14 cellular contexts compared by ENCODE assay signal in the genomic region with DNA sequence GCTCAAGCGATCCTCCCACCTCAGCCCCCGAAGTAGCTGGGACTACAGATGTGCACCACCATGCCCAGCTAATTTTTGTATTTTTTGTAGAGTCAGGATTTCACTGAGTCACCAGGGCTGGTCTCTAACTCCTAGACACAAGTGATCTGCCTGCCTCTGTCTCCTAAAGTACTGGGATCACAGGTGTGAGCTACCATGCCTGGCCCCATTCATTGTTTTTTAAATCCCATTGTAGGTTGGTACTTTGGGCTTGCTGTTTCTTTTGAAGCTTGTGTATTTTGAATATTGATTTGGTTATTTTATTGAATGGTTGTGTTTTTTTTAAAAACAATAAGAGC. TPM values are rescaled to one million over a fixed set of nuclear protein-coding genes. Genes with fewer than 3 reads are reported as not detected.
DNase-seq lines count a peak whose midpoint lies in the region; ATAC-seq and TF ChIP-seq lines count a peak whose summit lies in the region.
"Had no signal": no experiment of that assay in that cellular context is flagged by ENCODE, and none has a peak within 500 bp of the region (broad histone marks: within the 10 kb centered on the region; RNA-seq: fewer than 3 reads in every experiment).

No MANE protein-coding gene starts in this region.

- peak overlapping the region; percentile 10 for H3K56ac ChIP-seq in mesendoderm (ENCODE audit: low read length)

- no peak for TF ChIP-seq CTCF in GM23338 (conservative IDR thresholded peaks at IDR 0.05; ENCODE audit: low read depth in 2 of 2)
- no peak for TF ChIP-seq CTCF in tibial artery (IDR thresholded peaks at IDR 0.05)

- no peak overlapping the region for H4K91ac ChIP-seq in neuronal stem cell (ENCODE audit: low read depth, low read length, poor library complexity)

- CTCF ChIA-PET in CD4-positive, alpha-beta memory T cell (lab: Charles Lee; ENCODE audit: partially characterized antibody), result interaction anchor here (1.0 to 2.8 kb wide), 17 partner anchors 11 to 179 kb away, joined by 3 to 15 read pairs (median 5); a partner anchor contains a TSS

- WGBS in mesendoderm (ENCODE audit: extremely low coverage, insufficient coverage, low lambda C conversion rate), result no CpG with 5 or more reads among the region's 2 CpGs
- no CpG with 5 or more reads among the region's 2 CpGs for WGBS in neuronal stem cell (ENCODE audit: extremely low coverage in 2 of 2, insufficient read length in 2 of 2, insufficient replicate concordance in 1 of 2), 2 donors

- ATAC-seq in GM23338, result peak; percentile 66

- no peak overlapping the region for H3K27ac ChIP-seq in CD4-positive, alpha-beta memory T cell (ENCODE audit: low read depth, low read length)
- peak overlapping the region; percentile 8; the same call in 1 of the 2 replicates for H3K27ac ChIP-seq in GM23338 (ENCODE audit: low read depth)
- no peak overlapping the region for H3K27ac ChIP-seq in mesendoderm (ENCODE audit: low read depth, low read length)
- H3K27ac ChIP-seq in tibial artery, result no peak overlapping the region
- H3K27ac ChIP-seq in neuronal stem cell (replicated peaks; ENCODE audit: low read length), result no peak overlapping the region
- H3K27ac ChIP-seq: parathyroid adenoma, testis had no signal

- H4K20me1 ChIP-seq in GM23338 (replicated peaks; ENCODE audit: insufficient read depth), result peaks cover 92% of the 10 kb centered on the region

- H3K4ac ChIP-seq in mesendoderm (ENCODE audit: low read depth, low read length) (no peak overlapping the region), neuronal stem cell (ENCODE audit: low read length) (no peak overlapping the region)

- no peak overlapping the region for H4K5ac ChIP-seq in mesendoderm (ENCODE audit: low read length)

- H2BK120ac ChIP-seq in mesendoderm (ENCODE audit: low read depth, low read length), result no peak overlapping the region
- no peak overlapping the region for H2BK120ac ChIP-seq in neuronal stem cell (ENCODE audit: low read depth, low read length)

- H3K9ac ChIP-seq in mesendoderm (ENCODE audit: low read length), result no peak overlapping the region
- H3K9ac ChIP-seq in neuronal stem cell (ENCODE audit: low read depth, low read length, poor library complexity), result no peak overlapping the region
- H3K9ac ChIP-seq: parathyroid adenoma had no signal

- no peaks in the 10 kb centered on the region for H3F3A ChIP-seq in GM23338 (replicated peaks; ENCODE audit: low read depth)

- H3K4me2 ChIP-seq in GM23338, result 0 out of 2 replicates have a peak overlapping the region, but pooled peaks have one; percentile 30
- H3K4me2 ChIP-seq in mesendoderm (ENCODE audit: low read length), result no peak overlapping the region
- no peak overlapping the region for H3K4me2 ChIP-seq in neuronal stem cell (ENCODE audit: insufficient read depth, low read length, poor library complexity, severe bottlenecking)

- no peak overlapping the region for H4K8ac ChIP-seq in mesendoderm (ENCODE audit: low read depth, low read length)
- H4K8ac ChIP-seq in neuronal stem cell (ENCODE audit: low read depth, low read length), result no peak overlapping the region

- H3K79me1 ChIP-seq in mesendoderm (ENCODE audit: low read length), result no peaks in the 10 kb centered on the region
- peaks cover 5% of the 10 kb centered on the region for H3K79me1 ChIP-seq in neuronal stem cell (ENCODE audit: low read depth, low read length)

- H3K27me3 Mint-ChIP-seq in CD4-positive, alpha-beta memory T cell, result no peaks in the 10 kb centered on the region
- peaks cover 3% of the 10 kb centered on the region for H3K27me3 Mint-ChIP-seq in GM23338 (ENCODE audit: insufficient read depth, low read depth, poor library complexity)
- H3K27me3 Mint-ChIP-seq: activated B cell treated with CpG ODN at 0.5 μM for 24 hours had no signal

- H3K18ac ChIP-seq in mesendoderm (ENCODE audit: low read length) (no peak overlapping the region), neuronal stem cell (ENCODE audit: low read length) (no peak overlapping the region)

- H3K23ac ChIP-seq in mesendoderm (ENCODE audit: low read length), result no peak overlapping the region
- H3K23ac ChIP-seq in neuronal stem cell (ENCODE audit: low read depth, low read length, poor library complexity), result no peak overlapping the region

- H3K36me3 Mint-ChIP-seq in CD4-positive, alpha-beta memory T cell, result peaks cover 13 to 41% of the 10 kb centered on the region in 2 donors
- H3K36me3 Mint-ChIP-seq in GM23338 (ENCODE audit: low read depth), result peaks cover 31% of the 10 kb centered on the region; the same call in 2 of the 3 replicates

- H3K27me3 ChIP-seq in CD4-positive, alpha-beta memory T cell (ENCODE audit: insufficient read depth, low read length), result no peaks in the 10 kb centered on the region
- H3K27me3 ChIP-seq in GM23338 (ENCODE audit: insufficient read depth) (no peaks in the 10 kb centered on the region), mesendoderm (ENCODE audit: insufficient read depth, low read length, poor library complexity) (no peaks in the 10 kb centered on the region), tibial artery (no peaks in the 10 kb centered on the region), neuronal stem cell (ENCODE audit: control insufficient read depth in 3 of 3, insufficient read depth in 3 of 3, low read depth in 1 of 3, low read length in 3 of 3) (no peaks in the 10 kb centered on the region)
- H3K27me3 ChIP-seq: testis had no signal

- H3K79me2 ChIP-seq in GM23338 (replicated peaks; ENCODE audit: insufficient read depth), result peaks cover 100% of the 10 kb centered on the region
- H3K79me2 ChIP-seq in mesendoderm (ENCODE audit: control insufficient read depth, insufficient read depth, low read length), result peaks cover 57% of the 10 kb centered on the region

- H2AFZ ChIP-seq in GM23338 (no peak overlapping the region), neuronal stem cell (ENCODE audit: low read length) (no peak overlapping the region)
- H2AFZ ChIP-seq: parathyroid adenoma had no signal

- H2AK5ac ChIP-seq in mesendoderm (ENCODE audit: low read length) (no peak overlapping the region), neuronal stem cell (ENCODE audit: low read depth, low read length) (no peak overlapping the region)

- H3K9me2 ChIP-seq in GM23338 (ENCODE audit: insufficient read depth), result no peaks in the 10 kb centered on the region

- intact Hi-C loops in CD4-positive, alpha-beta memory T cell (cut with micrococcal nuclease), result no loop called here
- intact Hi-C loops in tibial artery (cut with DNase I; ENCODE audit: low total_unique reads), result no loop called here

- H2BK12ac ChIP-seq in neuronal stem cell (ENCODE audit: low read length), result no peak overlapping the region

- peaks cover 35% of the 10 kb centered on the region for H3K4me1 ChIP-seq in CD4-positive, alpha-beta memory T cell (ENCODE audit: insufficient read depth, low read length)
- H3K4me1 ChIP-seq in GM23338 (ENCODE audit: insufficient read depth) (peaks cover 29% of the 10 kb centered on the region), mesendoderm (ENCODE audit: control insufficient read depth, low read depth, low read length) (no peaks in the 10 kb centered on the region), tibial artery (peaks cover 0 to 15% (median 7%) of the 10 kb centered on the region in 4 donors), neuronal stem cell (ENCODE audit: control insufficient read depth in 2 of 2, insufficient read depth in 1 of 2, low read depth in 1 of 2, low read length in 2 of 2) (peaks cover 0 to 3% of the 10 kb centered on the region in 2 donors)

- peaks cover 0 to 3% (median 0%) of the 10 kb centered on the region in 8 donors for H3K9me3 Mint-ChIP-seq in CD4-positive, alpha-beta memory T cell
- no peaks in the 10 kb centered on the region for H3K9me3 Mint-ChIP-seq in GM23338
- H3K9me3 Mint-ChIP-seq: activated B cell treated with CpG ODN at 0.5 μM for 24 hours had no signal

- H2BK15ac ChIP-seq in mesendoderm (replicated peaks; ENCODE audit: low read depth) (no peak overlapping the region), neuronal stem cell (ENCODE audit: low read length) (no peak overlapping the region)

- H3K4me3 ChIP-seq in CD4-positive, alpha-beta memory T cell (ENCODE audit: low read length in 2 of 2), result no peak overlapping the region
- H3K4me3 ChIP-seq in GM23338 (no peak overlapping the region), mesendoderm (ENCODE audit: low read length) (no peak overlapping the region), tibial artery (no peak overlapping the region), neuronal stem cell (ENCODE audit: low read length in 2 of 2) (no peak overlapping the region)
- H3K4me3 ChIP-seq: testis had no signal

- no peak overlapping the region for H3K4me3 Mint-ChIP-seq in CD4-positive, alpha-beta memory T cell
- no peak overlapping the region for H3K4me3 Mint-ChIP-seq in GM23338
- H3K4me3 Mint-ChIP-seq: activated B cell treated with CpG ODN at 0.5 μM for 24 hours had no signal

- H2BK5ac ChIP-seq in mesendoderm (ENCODE audit: low read length) (no peak overlapping the region), neuronal stem cell (ENCODE audit: low read length) (no peak overlapping the region)

- POLR2A ChIA-PET in CD4-positive, alpha-beta memory T cell (lab: Charles Lee; ENCODE audit: partially characterized antibody), result interaction anchor here (0.6 to 1.3 kb wide), 2 partner anchors 25 to 47 kb away, joined by 3 to 5 read pairs; no protein-coding TSS in a partner anchor

- H3K14ac ChIP-seq in neuronal stem cell (ENCODE audit: low read length), result no peak overlapping the region

- H3K27ac Mint-ChIP-seq in CD4-positive, alpha-beta memory T cell, result peak overlapping the region; percentile 3 to 83 (median 55)
- H3K27ac Mint-ChIP-seq in GM23338, result peak overlapping the region; percentile 94

- H3K36me3 ChIP-seq in CD4-positive, alpha-beta memory T cell (ENCODE audit: insufficient read depth, low read length), result peaks cover 4% of the 10 kb centered on the region
- H3K36me3 ChIP-seq in GM23338 (ENCODE audit: insufficient read depth) (no peaks in the 10 kb centered on the region), mesendoderm (ENCODE audit: control insufficient read depth, insufficient read depth, low read length) (no peaks in the 10 kb centered on the region), tibial artery (peaks cover 0 to 4% (median 0%) of the 10 kb centered on the region in 3 donors), neuronal stem cell (replicated peaks in 1 of 2; ENCODE audit: control insufficient read depth in 2 of 2, insufficient read depth in 2 of 2, low read length in 2 of 2) (peaks cover 2 to 81% of the 10 kb centered on the region in 2 donors)

- H3K9me3 ChIP-seq in CD4-positive, alpha-beta memory T cell (ENCODE audit: control insufficient read depth in 1 of 2, low read length in 2 of 2), result no peaks in the 10 kb centered on the region
- H3K9me3 ChIP-seq in tibial artery (no peaks in the 10 kb centered on the region), neuronal stem cell (replicated peaks in 1 of 2; ENCODE audit: control insufficient read depth in 2 of 2, insufficient read depth in 1 of 2, low read depth in 1 of 2, low read length in 2 of 2) (no peaks in the 10 kb centered on the region)
- H3K9me3 ChIP-seq: testis had no signal

- DNase-seq in CD4-positive, alpha-beta memory T cell, result no peak
- DNase-seq in GM23338 (ENCODE audit: low spot score), result peak; percentile 44
- DNase-seq in activated CD4-positive, CD25-positive, alpha-beta regulatory T cell treated with anti-CD3 and anti-CD28 coated beads, Interleukin-2, amount 50 U/mL, for 72 hours, result peak; percentile 32
- DNase-seq in mesendoderm, result no peak
- no peak for DNase-seq in tibial artery
- no peak for DNase-seq in NCI-H1105 treated with DMSO at 0.1 percent for 48 hours (lab: John Stamatoyannopoulos, UW)
- no peak for DNase-seq in neuronal stem cell (ENCODE audit: low spot score)
- DNase-seq: activated B cell treated with CpG ODN at 0.5 μM for 24 hours; C1 segment of cervical spinal cord; NCI-H1417 treated with DMSO at 0.1 percent for 48 hours; NK-92 treated with Interleukin-12 subunit alpha and Interleukin-12 subunit beta, amount 100 ng/mL, for 24 hours; stimulated activated CD4-positive, alpha-beta T cell treated with anti-CD3 and anti-CD28 coated beads, Interleukin-4, amount 100 ng/mL, for 1 hour; testis had no signal

- peaks cover 30 to 64% (median 40%) of the 10 kb centered on the region in 4 donors for H3K4me1 Mint-ChIP-seq in CD4-positive, alpha-beta memory T cell
- H3K4me1 Mint-ChIP-seq in GM23338, result peaks cover 47% of the 10 kb centered on the region

RNA-seq across cellular contexts. Expression of a gene that starts 26.7 kb away (rescaled TPM):
- 100 to 1,000 TPM; 100 to 110 TPM for total RNA-seq in CD4-positive, alpha-beta memory T cell
- 10 to 100 TPM in 1 of 2 donors, 1 to 10 TPM in 1; 7.9 to 18.6 TPM for polyA plus RNA-seq in CD4-positive, alpha-beta memory T cell
- 153 and 159 TPM in 2 replicates for total RNA-seq in GM23338 (2014; rRNA removed; shearing (Covaris generic))
- polyA plus RNA-seq in GM23338 (2016; fragmentation: Nextera tagmentation; extraction: Ambion mirVana), result 63.6 and 87.9 TPM in 2 replicates
- 82.0 TPM for polyA plus RNA-seq in mesendoderm (2013, experiment 1 of 2)
- 83.9 TPM for polyA plus RNA-seq in mesendoderm (2013, experiment 2 of 2)
- polyA plus RNA-seq in neuronal stem cell (2013, experiment 1 of 2), result 100 TPM
- 107 TPM for polyA plus RNA-seq in neuronal stem cell (2013, experiment 2 of 2)

Comparison
In these comparisons a context has a peak if more than half of its experiments do, and no peak if none do; other contexts are left out.
1. DNase-seq: peak in GM23338 (single experiment) and activated CD4-positive, CD25-positive, alpha-beta regulatory T cell treated with anti-CD3 and anti-CD28 coated beads, Interleukin-2, amount 50 U/mL, for 72 hours (single experiment); none in CD4-positive, alpha-beta memory T cell (0 of 5), mesendoderm (single experiment), tibial artery (0 of 2), NCI-H1105 treated with DMSO at 0.1 percent for 48 hours (single experiment) and neuronal stem cell (single experiment).